ENCODE assay signal across 25 cellular contexts in genomic region chr11:72229925-72230763, GRCh38. TPM values are rescaled to one million over a fixed set of nuclear protein-coding genes. Genes with fewer than 3 reads are reported as not detected.
DNase-seq lines count a peak whose midpoint lies in the region; ATAC-seq, FAIRE-seq and TF ChIP-seq lines count a peak whose summit lies in the region.
"Had no signal": no experiment of that assay in that cellular context is flagged by ENCODE, and none has a peak within 500 bp of the region (broad histone marks: within the 10 kb centered on the region; RNA-seq: fewer than 3 reads in every experiment).

No MANE protein-coding gene starts in this region.

- ATAC-seq in aorta (ENCODE audit: low FRiP score) (no peak), HG02885 (IDR thresholded peaks at IDR 0.05; ENCODE audit: poor library complexity, unreplicated experiment) (no peak)
- ATAC-seq: psoas muscle had no signal

- peaks cover 54% of the 10 kb centered on the region for H3K4me1 ChIP-seq in left ventricle myocardium inferior
- H3K4me1 ChIP-seq in kidney (ENCODE audit: control insufficient read depth in 1 of 2, insufficient read depth in 1 of 2, low read depth in 1 of 2, low read length in 2 of 2): peaks cover 5 to 12% of the 10 kb centered on the region in 2 donors
- no peaks in the 10 kb centered on the region for H3K4me1 ChIP-seq in aorta (ENCODE audit: control insufficient read depth in 1 of 2, insufficient read depth in 2 of 2, low read length in 2 of 2)

- whole genome bisulfite sequencing in aorta, 2 donors: 90% methylated on average over 21 of the region's 21 CpGs

- H3K4me3 ChIP-seq in left ventricle myocardium inferior (no peak overlapping the region), kidney (ENCODE audit: low read length in 2 of 2) (no peak overlapping the region), aorta (ENCODE audit: low read length in 2 of 2) (no peak overlapping the region)
- H3K4me3 ChIP-seq: BLaER1, lung, MG63, psoas muscle, tibial artery had no signal

- H3K27me3 ChIP-seq in left ventricle myocardium inferior (ENCODE audit: low read depth): no peaks in the 10 kb centered on the region
- H3K27me3 ChIP-seq in aorta (ENCODE audit: control insufficient read depth in 1 of 2, insufficient read depth in 2 of 2, low read length in 1 of 2): no peaks in the 10 kb centered on the region
- H3K27me3 ChIP-seq: BLaER1, brain microvascular endothelial cell, MG63, tibial artery had no signal

- H3K9me3 ChIP-seq in left ventricle myocardium inferior (replicated peaks) (no peaks in the 10 kb centered on the region), kidney (ENCODE audit: control insufficient read depth in 1 of 2, low read length in 2 of 2) (no peaks in the 10 kb centered on the region), aorta (ENCODE audit: control insufficient read depth, low read length) (no peaks in the 10 kb centered on the region)
- H3K9me3 ChIP-seq: BLaER1, MG63, psoas muscle, tibial artery had no signal

- H3K27ac ChIP-seq in left ventricle myocardium inferior (replicated peaks) (no peak overlapping the region), kidney (ENCODE audit: low read depth in 2 of 2, low read length in 2 of 2) (no peak overlapping the region), aorta (ENCODE audit: low read depth in 1 of 2, low read length in 2 of 2) (no peak overlapping the region)
- H3K27ac ChIP-seq: BLaER1, brain microvascular endothelial cell, psoas muscle, tibial artery had no signal

- intact Hi-C loops in cardiac septum (cut with DNase I) (loop anchor here (10.0 kb wide), 1 partner anchor 585 kb away; the partner anchor contains the start of gene ATG16L2), left ventricle myocardium inferior (cut with micrococcal nuclease) (no loop called here), kidney (cut with DNase I) (no loop called here), aorta (cut with DNase I) (loop anchor here in 1 of 2 donors (10.0 kb wide), 1 partner anchor 115 kb away; the partner anchor contains the start of gene ANAPC15)

- peaks cover 78% of the 10 kb centered on the region for H3K36me3 ChIP-seq in left ventricle myocardium inferior
- peaks cover 49 to 67% of the 10 kb centered on the region in 2 donors for H3K36me3 ChIP-seq in kidney (ENCODE audit: control insufficient read depth in 1 of 2, insufficient read depth in 2 of 2, low read length in 2 of 2)
- H3K36me3 ChIP-seq in aorta (ENCODE audit: control insufficient read depth in 1 of 2, insufficient read depth in 2 of 2, low read length in 1 of 2): peaks cover 0 to 13% of the 10 kb centered on the region in 2 donors

- no peak for TF ChIP-seq CTCF in left ventricle myocardium inferior (IDR thresholded peaks at IDR 0.05; ENCODE audit: borderline replicate concordance)
- TF ChIP-seq CTCF in kidney (IDR thresholded peaks at IDR 0.05; ENCODE audit: borderline replicate concordance, extremely low read depth, insufficient read depth): no peak

- H3K9ac ChIP-seq in kidney (ENCODE audit: low read length in 2 of 2): no peak overlapping the region
- H3K9ac ChIP-seq: BLaER1 had no signal

- FAIRE-seq in kidney (lab: Jason Lieb, UNC): no peak
- FAIRE-seq: A204.1, G401.6, GM12891, RCC 7860, TTC549 had no signal

- DNase-seq in cardiac septum (ENCODE audit: low spot score): peak; percentile 67
- DNase-seq in left ventricle myocardium inferior: no peak
- DNase-seq in kidney: peak; percentile 61
- DNase-seq in aorta: peak; percentile 43 to 74
- no peak for DNase-seq in activated CD4-positive, CD25-positive, alpha-beta regulatory T cell treated with anti-CD3 and anti-CD28 coated beads, Interleukin-2, amount 50 U/mL, for 72 hours
- DNase-seq: activated CD4-positive, alpha-beta T cell treated with anti-CD3 and anti-CD28 coated beads, Interleukin-2, amount 10 ng/mL, durations not matched to agents 7 days and 5 days; activated naive CD8-positive, alpha-beta T cell treated with anti-CD3 and anti-CD28 coated beads, Interleukin-2, amount 10 ng/mL, durations not matched to agents 7 days and 5 days; brain microvascular endothelial cell; MG63; naive B cell; NCI-H146; NCI-H226; psoas muscle; tibial artery had no signal

RNA-seq across cellular contexts. Expression of gene INPPL1, which starts 5.6 kb away (rescaled TPM):
- total RNA-seq in cardiac septum (132 TPM), left ventricle myocardium inferior (115 TPM), kidney (120 TPM), aorta (100 to 1,000 TPM; 130 to 166 TPM)
- polyA plus RNA-seq in kidney (ENCODE audit: insufficient read depth, low read depth, low replicate concordance) (39.9 TPM), aorta (100 to 1,000 TPM in 1 of 2 donors, 10 to 100 TPM in 1; 21.9 to 135 TPM)

RNA-seq across cellular contexts. Expression of gene FOLR2, which starts 13.6 kb away (rescaled TPM):
- total RNA-seq in cardiac septum: 11.7 TPM
- 20.9 TPM for total RNA-seq in left ventricle myocardium inferior
- total RNA-seq in kidney: 31.9 TPM
- polyA plus RNA-seq in kidney (ENCODE audit: insufficient read depth, low read depth, low replicate concordance): 16.8 TPM
- total RNA-seq in aorta: 10 to 100 TPM; 27.7 to 85.2 TPM
- 10 to 100 TPM in 1 of 2 donors, 1 to 10 TPM in 1; 8.8 to 25.3 TPM for polyA plus RNA-seq in aorta
- total RNA-seq: activated CD4-positive, alpha-beta T cell treated with anti-CD3 and anti-CD28 coated beads, Interleukin-2, amount 10 ng/mL, durations not matched to agents 7 days and 5 days; dermis microvascular lymphatic vessel endothelial cell; glomerular endothelial cell had no signal

RNA-seq across cellular contexts. Expression of gene PHOX2A, which starts 13.8 kb away (rescaled TPM):
- total RNA-seq in cardiac septum: not detected
- total RNA-seq in left ventricle myocardium inferior: not detected
- not detected for total RNA-seq in kidney
- not detected for polyA plus RNA-seq in kidney (ENCODE audit: insufficient read depth, low read depth, low replicate concordance)
- total RNA-seq in aorta: not detected
- polyA plus RNA-seq in aorta: not detected
- total RNA-seq: activated CD4-positive, alpha-beta T cell treated with anti-CD3 and anti-CD28 coated beads, Interleukin-2, amount 10 ng/mL, durations not matched to agents 7 days and 5 days; activated naive CD8-positive, alpha-beta T cell treated with anti-CD3 and anti-CD28 coated beads, Interleukin-2, amount 10 ng/mL, durations not matched to agents 7 days and 5 days; dermis microvascular lymphatic vessel endothelial cell; glomerular endothelial cell; lung; psoas muscle had no signal
- polyA plus RNA-seq: esophagus, lung had no signal

RNA-seq across cellular contexts. Expression of gene FOLR1, which starts 38.2 kb away (rescaled TPM):
- 0.22 TPM for total RNA-seq in cardiac septum
- 0.49 TPM for total RNA-seq in left ventricle myocardium inferior
- 41.2 TPM for total RNA-seq in kidney
- 297 TPM for polyA plus RNA-seq in kidney (ENCODE audit: insufficient read depth, low read depth, low replicate concordance)
- not detected for total RNA-seq in aorta
- polyA plus RNA-seq in aorta: not detected
- total RNA-seq: activated CD4-positive, alpha-beta T cell treated with anti-CD3 and anti-CD28 coated beads, Interleukin-2, amount 10 ng/mL, durations not matched to agents 7 days and 5 days; activated naive CD8-positive, alpha-beta T cell treated with anti-CD3 and anti-CD28 coated beads, Interleukin-2, amount 10 ng/mL, durations not matched to agents 7 days and 5 days; dermis microvascular lymphatic vessel endothelial cell; glomerular endothelial cell had no signal
- polyA plus RNA-seq: psoas muscle had no signal

Comparison
In these comparisons a context has a peak if more than half of its experiments do, and no peak if none do; other contexts are left out.
1. DNase-seq: peak in cardiac septum (single experiment), kidney (single experiment) and aorta (2 of 2); none in left ventricle myocardium inferior (single experiment) and activated CD4-positive, CD25-positive, alpha-beta regulatory T cell treated with anti-CD3 and anti-CD28 coated beads, Interleukin-2, amount 50 U/mL, for 72 hours (single experiment).